Comparison of ENCODE assay signal across 8 cellular contexts in the genomic region with DNA sequence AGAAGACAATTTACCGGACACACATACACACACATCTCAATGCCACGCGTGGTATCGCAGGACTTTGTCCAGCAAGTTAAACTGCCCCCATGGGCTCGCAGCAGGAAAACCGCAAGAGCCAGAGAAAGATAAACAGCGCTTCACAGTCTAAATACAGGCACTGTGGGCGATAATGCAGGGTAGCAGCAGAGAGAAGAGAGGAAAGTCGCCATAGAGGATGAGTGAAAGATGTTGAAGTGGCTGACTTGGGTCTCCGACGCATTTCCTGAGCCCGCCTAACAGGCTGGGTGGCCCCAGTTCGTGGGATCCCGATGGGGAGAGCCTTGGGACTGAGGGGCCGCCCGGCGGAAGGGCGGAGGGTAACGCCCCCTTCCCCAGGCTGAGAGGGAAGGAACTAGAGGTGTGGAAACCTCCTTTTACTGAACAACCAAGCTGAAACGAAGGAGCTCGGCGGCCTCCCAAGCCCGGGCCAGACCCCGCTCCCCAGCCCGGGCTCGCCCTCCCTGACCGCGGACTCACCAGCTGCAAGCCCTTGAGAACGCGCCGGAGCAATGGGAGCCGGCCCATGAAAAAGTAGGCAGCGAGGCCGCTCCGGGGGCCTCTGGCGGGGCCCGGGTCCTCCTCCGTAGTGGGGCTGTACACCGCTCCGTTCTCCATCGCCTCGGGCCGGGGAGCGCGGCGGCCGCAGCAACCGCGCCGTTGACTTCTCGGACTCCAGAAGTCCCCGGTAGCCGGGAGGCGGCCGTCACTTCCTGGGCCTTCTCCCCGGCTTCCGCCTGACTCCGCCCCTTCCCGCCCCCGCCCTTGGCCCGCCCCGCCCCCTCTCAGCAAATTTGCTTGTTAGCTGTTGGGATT. TPM values are rescaled to one million over a fixed set of nuclear protein-coding genes. Genes with fewer than 3 reads are reported as not detected.
DNase-seq lines count a peak whose midpoint lies in the region; ATAC-seq and TF ChIP-seq lines count a peak whose summit lies in the region.

A gene with protein sequence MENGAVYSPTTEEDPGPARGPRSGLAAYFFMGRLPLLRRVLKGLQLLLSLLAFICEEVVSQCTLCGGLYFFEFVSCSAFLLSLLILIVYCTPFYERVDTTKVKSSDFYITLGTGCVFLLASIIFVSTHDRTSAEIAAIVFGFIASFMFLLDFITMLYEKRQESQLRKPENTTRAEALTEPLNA (minus strand): TSS at position 764 of the 855 bp plus-strand sequence. CDS start 107 bp downstream, at position 657.

- no peaks in the 10 kb centered on the region for H3K9me3 Mint-ChIP-seq in activated naive CD4-positive, alpha-beta T cell treated with anti-CD3 and anti-CD28 coated beads, Interleukin-2, amount 50 U/mL, for 24 hours

- H3K4me1 ChIP-seq in ES-I3 (ENCODE audit: insufficient read depth, low read length), result 0 out of 2 replicates have a peak, but pooled peaks cover 5% of the 10 kb centered on the region
- peaks cover 9% of the 10 kb centered on the region for H3K4me1 ChIP-seq in suprapubic skin

- H3K27ac Mint-ChIP-seq in activated naive CD4-positive, alpha-beta T cell treated with anti-CD3 and anti-CD28 coated beads, Interleukin-2, amount 50 U/mL, for 24 hours, result peak within 1 kb of the TSS; percentile 99

- H3K9ac ChIP-seq in ES-I3 (ENCODE audit: low read depth, low read length), result peak within 1 kb of the TSS; percentile 87

- H3K27me3 ChIP-seq in suprapubic skin, result no peaks in the 10 kb centered on the region

- 0% methylated on average over 38 of the region's 62 CpGs for WGBS in suprapubic skin

- H3K27me3 Mint-ChIP-seq in activated naive CD4-positive, alpha-beta T cell treated with anti-CD3 and anti-CD28 coated beads, Interleukin-2, amount 50 U/mL, for 24 hours, result no peaks in the 10 kb centered on the region

- H3K4me3 ChIP-seq in suprapubic skin, result peak within 1 kb of the TSS; percentile 72

- ATAC-seq in GM21786 (IDR thresholded peaks at IDR 0.05; ENCODE audit: unreplicated experiment) (peak; percentile 74), omental fat pad (ENCODE audit: low FRiP score) (peak; percentile 90)

- TF ChIP-seq POLR2A in suprapubic skin (IDR thresholded peaks at IDR 0.05), result peak in 1 of 2 donors; percentile 50

- peaks cover 3% of the 10 kb centered on the region for H3K36me3 Mint-ChIP-seq in activated naive CD4-positive, alpha-beta T cell treated with anti-CD3 and anti-CD28 coated beads, Interleukin-2, amount 50 U/mL, for 24 hours

- H3K27ac ChIP-seq in KOPT-K1 (ENCODE audit: low read depth, low read length, poor library complexity, severe bottlenecking) (peak within 1 kb of the TSS; percentile 75), suprapubic skin (peak within 1 kb of the TSS; percentile 96)

- H3K36me3 ChIP-seq in ES-I3 (ENCODE audit: insufficient read depth, low read length) (no peaks in the 10 kb centered on the region), KOPT-K1 (ENCODE audit: insufficient read depth, low read length) (peaks cover 12% of the 10 kb centered on the region; the same call in 1 of the 2 replicates), suprapubic skin (no peaks in the 10 kb centered on the region)

- no peaks in the 10 kb centered on the region for H3K9me3 ChIP-seq in ES-I3 (ENCODE audit: control insufficient read depth, insufficient read depth, low read length)
- H3K9me3 ChIP-seq in KOPT-K1 (ENCODE audit: insufficient read depth, low read length, poor library complexity, severe bottlenecking), result no peaks in the 10 kb centered on the region
- H3K9me3 ChIP-seq in suprapubic skin, result no peaks in the 10 kb centered on the region

- no peak for TF ChIP-seq EP300 in suprapubic skin (IDR thresholded peaks at IDR 0.05)

- H3K4me3 Mint-ChIP-seq in activated naive CD4-positive, alpha-beta T cell treated with anti-CD3 and anti-CD28 coated beads, Interleukin-2, amount 50 U/mL, for 24 hours, result peak within 1 kb of the TSS; percentile 96

- DNase-seq in SKM-1 (lab: John Stamatoyannopoulos, UW; ENCODE audit: unreplicated experiment), result peak; percentile 59
- no peak for DNase-seq in glomerular endothelial cell (ENCODE audit: extremely low read depth, low read depth, low spot score)
- peak; percentile 49 for DNase-seq in omental fat pad (ENCODE audit: low spot score)
- DNase-seq in suprapubic skin (ENCODE audit: low spot score in 2 of 2), result peak; percentile 85 to 87

- no peak for TF ChIP-seq CTCF in omental fat pad (IDR thresholded peaks at IDR 0.05)
- no peak for TF ChIP-seq CTCF in suprapubic skin (IDR thresholded peaks at IDR 0.05)

- H3K4me1 Mint-ChIP-seq in activated naive CD4-positive, alpha-beta T cell treated with anti-CD3 and anti-CD28 coated beads, Interleukin-2, amount 50 U/mL, for 24 hours, result peaks cover 40% of the 10 kb centered on the region

RNA-seq across cellular contexts. Expression of the gene that starts here (rescaled TPM):
- total RNA-seq in glomerular endothelial cell, result 74.5 and 108 TPM in 2 replicates
- 10 to 100 TPM; 49.2 to 73.3 (median 61.4) TPM for total RNA-seq in omental fat pad
- total RNA-seq in suprapubic skin, result 100 to 1,000 TPM in 2 of 4 donors, 10 to 100 TPM in 2; 36.0 to 131 (median 110) TPM
